ENCODE assay signal across 19 cellular contexts in the genomic region with DNA sequence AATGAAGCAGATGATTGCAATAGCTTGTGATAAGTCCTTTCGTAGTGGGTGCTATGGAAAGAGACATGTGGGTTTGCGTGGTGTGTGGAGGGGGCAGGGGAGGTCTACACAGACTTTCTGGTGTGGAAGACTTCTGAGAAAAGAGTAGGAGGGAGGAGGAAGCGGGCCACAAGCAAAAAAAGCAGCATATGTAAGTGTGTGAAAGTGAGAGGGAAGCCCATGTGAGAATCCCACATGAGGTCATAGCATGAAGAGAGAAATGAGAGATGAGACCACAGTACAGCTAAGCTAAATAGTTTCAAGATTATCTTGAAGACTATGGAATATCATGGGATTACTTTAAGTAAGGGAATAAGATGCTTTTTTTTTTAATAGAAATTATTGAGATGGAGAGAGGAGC.
DNase-seq lines count a peak whose midpoint lies in the region; ATAC-seq, FAIRE-seq and TF ChIP-seq lines count a peak whose summit lies in the region.
"Had no signal": no experiment of that assay in that cellular context is flagged by ENCODE, and none has a peak within 500 bp of the region (broad histone marks: within the 10 kb centered on the region; RNA-seq: fewer than 3 reads in every experiment).

No MANE protein-coding gene starts in this region.

- peaks cover 4% of the 10 kb centered on the region for H3K27me3 Mint-ChIP-seq in Caco-2 (ENCODE audit: insufficient read depth, unreplicated experiment)

- no peaks in the 10 kb centered on the region for H3K79me1 ChIP-seq in mesendoderm (ENCODE audit: low read length)

- H2BK5ac ChIP-seq in mesendoderm (ENCODE audit: low read length): no peak overlapping the region

- H3K4me3 Mint-ChIP-seq in Caco-2 (ENCODE audit: unreplicated experiment): no peak overlapping the region
- H3K4me3 Mint-ChIP-seq: activated naive CD4-positive, alpha-beta T cell treated with anti-CD3 and anti-CD28 coated beads for 36 hours had no signal

- DNase-seq in GM12891 (ENCODE audit: insufficient read length, low spot score) (peak; percentile 2), Caco-2 (no peak), mesendoderm (no peak), right atrium auricular region (ENCODE audit: low spot score) (no peak), NCI-H2107 treated with DMSO at 0.1 percent for 48 hours (lab: John Stamatoyannopoulos, UW; ENCODE audit: unreplicated experiment) (no peak)
- DNase-seq: activated naive CD4-positive, alpha-beta T cell treated with anti-CD3 and anti-CD28 coated beads for 36 hours; GDM1; GOT3; KG1; left ventricle myocardium superior; NCI-H1417 treated with DMSO at 0.1 percent for 48 hours; NCI-H446 treated with DMSO at 0.1 percent for 48 hours; PC-3; small intestine had no signal

- no peak overlapping the region for H3K4ac ChIP-seq in mesendoderm (ENCODE audit: low read depth, low read length)

- H3K4me2 ChIP-seq in mesendoderm (ENCODE audit: low read length): no peak overlapping the region

- H3K4me1 ChIP-seq in Caco-2: no peaks in the 10 kb centered on the region
- no peaks in the 10 kb centered on the region for H3K4me1 ChIP-seq in mesendoderm (ENCODE audit: control insufficient read depth, low read depth, low read length)
- no peaks in the 10 kb centered on the region for H3K4me1 ChIP-seq in right atrium auricular region

- H4K8ac ChIP-seq in mesendoderm (ENCODE audit: low read depth, low read length): no peak overlapping the region

- intact Hi-C loops in Caco-2 (cut with micrococcal nuclease; ENCODE audit: unreplicated experiment): no loop called here

- no peak overlapping the region for H3K18ac ChIP-seq in mesendoderm (ENCODE audit: low read length)

- BruUV-seq in Caco-2 (replicated peaks; lab: Mats Ljungman, UMichigan): no TSS peak

- no peak overlapping the region for H3K27ac Mint-ChIP-seq in Caco-2 (ENCODE audit: unreplicated experiment)
- H3K27ac Mint-ChIP-seq: activated naive CD4-positive, alpha-beta T cell treated with anti-CD3 and anti-CD28 coated beads for 36 hours had no signal

- H3K4me3 ChIP-seq in Caco-2 (ENCODE audit: low read depth, low read length) (no peak overlapping the region), mesendoderm (ENCODE audit: low read length) (no peak overlapping the region), right atrium auricular region (no peak overlapping the region)

- peak; percentile 71 for ATAC-seq in GM19397 (IDR thresholded peaks at IDR 0.05; ENCODE audit: unreplicated experiment)
- peak; percentile 82 for ATAC-seq in HG02884 (IDR thresholded peaks at IDR 0.05; ENCODE audit: unreplicated experiment)
- peak; percentile 58 for ATAC-seq in HG03469 (IDR thresholded peaks at IDR 0.05; ENCODE audit: unreplicated experiment)
- ATAC-seq: left ventricle myocardium superior, PC-3 had no signal

- H3K27me3 ChIP-seq in Caco-2 (replicated peaks; ENCODE audit: control insufficient read depth, insufficient read depth, low read length) (no peaks in the 10 kb centered on the region), mesendoderm (ENCODE audit: insufficient read depth, low read length, poor library complexity) (no peaks in the 10 kb centered on the region), right atrium auricular region (no peaks in the 10 kb centered on the region)

- H3K56ac ChIP-seq in mesendoderm (ENCODE audit: low read length): no peak overlapping the region

- no peak overlapping the region for H2BK120ac ChIP-seq in mesendoderm (ENCODE audit: low read depth, low read length)

- H3K36me3 ChIP-seq in Caco-2 (ENCODE audit: control insufficient read depth, insufficient read depth, low read length): no peaks in the 10 kb centered on the region
- H3K36me3 ChIP-seq in mesendoderm (ENCODE audit: control insufficient read depth, insufficient read depth, low read length): no peaks in the 10 kb centered on the region
- H3K36me3 ChIP-seq in right atrium auricular region: no peaks in the 10 kb centered on the region

- no peaks in the 10 kb centered on the region for H3K36me3 Mint-ChIP-seq in Caco-2 (ENCODE audit: insufficient read depth, unreplicated experiment)

- no peak overlapping the region for H4K5ac ChIP-seq in mesendoderm (ENCODE audit: low read length)

- no peak overlapping the region for H2BK15ac ChIP-seq in mesendoderm (replicated peaks; ENCODE audit: low read depth)

- FAIRE-seq in GM12891 (lab: Jason Lieb, UNC): peak; percentile 5
- FAIRE-seq: bronchial epithelial cell, small intestine had no signal

- POLR2A ChIA-PET in Caco-2 (lab: Charles Lee): no interaction called here

- no CpG with 5 or more reads among the region's 3 CpGs for WGBS in mesendoderm (ENCODE audit: extremely low coverage, insufficient coverage, low lambda C conversion rate)

- no peak overlapping the region for H3K23ac ChIP-seq in mesendoderm (ENCODE audit: low read length)

- H3K9me3 Mint-ChIP-seq in Caco-2 (ENCODE audit: unreplicated experiment): no peaks in the 10 kb centered on the region
- H3K9me3 Mint-ChIP-seq: activated naive CD4-positive, alpha-beta T cell treated with anti-CD3 and anti-CD28 coated beads for 36 hours had no signal

- TF ChIP-seq POLR2A in GM12891 (IDR thresholded peaks at IDR 0.05; ENCODE audit: low read depth, low read length): no peak

- H3K9me3 ChIP-seq in Caco-2 (no peaks in the 10 kb centered on the region), right atrium auricular region (no peaks in the 10 kb centered on the region)

- H3K27ac ChIP-seq in mesendoderm (ENCODE audit: low read depth, low read length): no peak overlapping the region
- H3K27ac ChIP-seq in right atrium auricular region: no peak overlapping the region
- H3K27ac ChIP-seq: VCaP had no signal

- no peaks in the 10 kb centered on the region for H3K79me2 ChIP-seq in mesendoderm (ENCODE audit: control insufficient read depth, insufficient read depth, low read length)

- CTCF ChIA-PET in Caco-2 (lab: Charles Lee): no interaction called here

- no peaks in the 10 kb centered on the region for H3K4me1 Mint-ChIP-seq in Caco-2 (ENCODE audit: low read depth, unreplicated experiment)

- no peak overlapping the region for H3K9ac ChIP-seq in mesendoderm (ENCODE audit: low read length)

- H2AK5ac ChIP-seq in mesendoderm (ENCODE audit: low read length): no peak overlapping the region

- no peak for TF ChIP-seq CTCF in Caco-2 (IDR thresholded peaks at IDR 0.05; ENCODE audit: insufficient read depth in 1 of 2, low read depth in 1 of 2, low read length in 1 of 2, severe bottlenecking in 1 of 2, unreplicated experiment in 1 of 2)
- TF ChIP-seq CTCF in right atrium auricular region (IDR thresholded peaks at IDR 0.05): no peak

TF ChIP-seq in GM12891, 5 proteins besides CTCF, POLR2A, EP300 and RAD21:
- TF ChIP-seq POLR2AphosphoS5 (IDR thresholded peaks at IDR 0.05; ENCODE audit: low read depth, low read length) (no peak), TAF1 (IDR thresholded peaks at IDR 0.05; ENCODE audit: low read depth, low read length) (no peak), POU2F2 (IDR thresholded peaks at IDR 0.05; ENCODE audit: low read depth, low read length) (peak; percentile 40; the same call in 1 of the 2 replicates), PAX5 (IDR thresholded peaks at IDR 0.05; ENCODE audit: insufficient read depth, low read length, severe bottlenecking) (no peak), SPI1 (IDR thresholded peaks at IDR 0.05; ENCODE audit: low read depth, low read length) (peak; percentile 61)
